In genomic region chr16:27109666-27110523, GRCh38 we compare ENCODE assay signal across 8 cellular contexts. TPM values are rescaled to one million over a fixed set of nuclear protein-coding genes. Genes with fewer than 3 reads are reported as not detected.
DNase-seq lines count a peak whose midpoint lies in the region; ATAC-seq and TF ChIP-seq lines count a peak whose summit lies in the region.

No MANE protein-coding gene starts in this region.

- H3K4me1 ChIP-seq in mammary epithelial cell (ENCODE audit: insufficient read depth, low read length), result no peaks in the 10 kb centered on the region

- H3K79me2 ChIP-seq in mammary epithelial cell (ENCODE audit: insufficient read depth, low read length), result no peaks in the 10 kb centered on the region

- DNase-seq in AG09319 (ENCODE audit: extremely low read depth, low read depth), result peak; percentile 29
- DNase-seq in NCI-H1436 (lab: John Stamatoyannopoulos, UW), result peak; percentile 70
- DNase-seq in WTC11 (ENCODE audit: low spot score), result peak; percentile 93
- DNase-seq in mammary epithelial cell, result peak; percentile 53
- peak; percentile 91 for DNase-seq in islet precursor cell
- DNase-seq in stimulated activated CD4-positive, alpha-beta T cell treated with anti-CD3 and anti-CD28 coated beads, Interleukin-15, amount 100 ng/mL, for 1 hour (ENCODE audit: low read depth in 1 of 2, low spot score in 1 of 2), result peak; percentile 60 to 79
- no peak for DNase-seq in NCI-H2107 (lab: John Stamatoyannopoulos, UW)

- H3K4me3 ChIP-seq in mammary epithelial cell (replicated peaks in 1 of 3; ENCODE audit: insufficient read depth in 1 of 3, low read depth in 2 of 3, low read length in 3 of 3), result peak overlapping the region; percentile 23 to 35 (median 34)

- BruUV-seq in mammary epithelial cell (replicated peaks; lab: Mats Ljungman, UMichigan), result no TSS peak

- intact Hi-C loops in mammary epithelial cell (cut with micrococcal nuclease), result loop anchor here (1.0 to 5.0 kb wide), 3 partner anchors 347 to 1834 kb away; no protein-coding TSS in a partner anchor

- H3K36me3 Mint-ChIP-seq in WTC11, result no peaks in the 10 kb centered on the region

- peaks cover 28% of the 10 kb centered on the region for H3K4me1 Mint-ChIP-seq in WTC11

- ATAC-seq in GM19468 (IDR thresholded peaks at IDR 0.05; ENCODE audit: extremely low read depth, unreplicated experiment) (peak; percentile 55), WTC11 (peak; percentile 83)

- H3K27me3 ChIP-seq in mammary epithelial cell (ENCODE audit: insufficient read depth, low read length), result no peaks in the 10 kb centered on the region

- in situ Hi-C loops in mammary epithelial cell (cut with MboI; ENCODE audit: low sequenced_read_pairs in 2 of 2), result loop anchor here (25.0 kb wide), 3 partner anchors 1273 to 1848 kb away; partner anchors contain the start of gene ZKSCAN2 (in 1 of the 2)

- H3K27ac Mint-ChIP-seq in WTC11, result no peak overlapping the region

- CTCF ChIA-PET in WTC11 (lab: Charles Lee), result interaction anchor here (0.6 to 1.9 kb wide), 173 partner anchors 8 to 1853 kb away, joined by 3 to 53 read pairs (median 4); partner anchors contain the start of genes C16orf82 and KDM8
- CTCF ChIA-PET in mammary epithelial cell (lab: Charles Lee; ENCODE audit: low non-redundant PET), result interaction anchor here (0.6 to 1.5 kb wide), 9 partner anchors 8 to 1877 kb away, joined by 4 to 46 read pairs (median 11); no protein-coding TSS in a partner anchor

- H3K27me3 Mint-ChIP-seq in WTC11 (ENCODE audit: low read depth), result peaks cover 7% of the 10 kb centered on the region; the same call in 1 of the 2 replicates

- no peaks in the 10 kb centered on the region for H4K20me1 ChIP-seq in mammary epithelial cell (ENCODE audit: insufficient read depth, low read length)

- no peak overlapping the region for H3K9ac ChIP-seq in mammary epithelial cell (ENCODE audit: insufficient read depth, low read length)

- H3K27ac ChIP-seq in mammary epithelial cell (ENCODE audit: insufficient read depth, low read depth, low read length), result no peak overlapping the region

- TF ChIP-seq CTCF in AG09319 (IDR thresholded peaks at IDR 0.05; ENCODE audit: low read depth, low read length) (peak; percentile 64), WTC11 (IDR thresholded peaks at IDR 0.05) (peak; percentile 99), mammary epithelial cell (conservative IDR thresholded peaks at IDR 0.05 in 1 of 2, IDR thresholded peaks at IDR 0.05 in 1 of 2; ENCODE audit: extremely low read depth in 1 of 2, insufficient read depth in 1 of 2, low read depth in 1 of 2, low read length in 2 of 2) (peak; percentile 46 to 76)

- no peaks in the 10 kb centered on the region for H3K9me3 ChIP-seq in mammary epithelial cell (replicated peaks; ENCODE audit: insufficient read depth, low read length)

- no peaks in the 10 kb centered on the region for H3K9me3 Mint-ChIP-seq in WTC11

- POLR2A ChIA-PET in WTC11 (lab: Charles Lee), result interaction anchor here (0.6 to 1.0 kb wide), 6 partner anchors 30 to 1207 kb away, joined by 3 to 11 read pairs (median 8); no protein-coding TSS in a partner anchor

- dilution Hi-C loops in mammary epithelial cell (cut with HindIII; ENCODE audit: low sequenced_read_pairs), result no loop called here

- WGBS in mammary epithelial cell (ENCODE audit: low coverage, missing lambda C conversion rate), result 33% methylated on average over 11 of the region's 61 CpGs

- peak overlapping the region; percentile 91 for H3K4me2 ChIP-seq in mammary epithelial cell (ENCODE audit: insufficient read depth, low read depth, low read length)

- H2AFZ ChIP-seq in mammary epithelial cell (ENCODE audit: low read depth, low read length), result peak overlapping the region; percentile 80

- H3K36me3 ChIP-seq in mammary epithelial cell (ENCODE audit: insufficient read depth, low read length), result no peaks in the 10 kb centered on the region

- peak overlapping the region; percentile 75 for H3K4me3 Mint-ChIP-seq in WTC11

TF ChIP-seq in WTC11, 78 proteins besides CTCF, POLR2A, EP300 and RAD21 (continues in another document):
- TF ChIP-seq SMAD4 (CRISPR knock-in tag; IDR thresholded peaks at IDR 0.05) (no peak), ZNF416 (CRISPR knock-in tag; IDR thresholded peaks at IDR 0.05) (no peak), FOXK1 (CRISPR knock-in tag; IDR thresholded peaks at IDR 0.05) (0 out of 2 replicates have a peak, but pooled peaks have one; percentile 17), GTF2I (CRISPR knock-in tag; conservative IDR thresholded peaks at IDR 0.05) (no peak), ZNF671 (CRISPR knock-in tag; IDR thresholded peaks at IDR 0.05) (no peak), SP1 (CRISPR knock-in tag; conservative IDR thresholded peaks at IDR 0.05) (no peak), ZNF263 (CRISPR knock-in tag; IDR thresholded peaks at IDR 0.05; ENCODE audit: low read depth) (no peak), MXD4 (CRISPR knock-in tag; IDR thresholded peaks at IDR 0.05; ENCODE audit: borderline replicate concordance) (no peak), ZNF281 (CRISPR knock-in tag; IDR thresholded peaks at IDR 0.05) (peak; percentile 30; the same call in 1 of the 2 replicates), USF2 (CRISPR knock-in tag; IDR thresholded peaks at IDR 0.05) (0 out of 2 replicates have a peak, but pooled peaks have one; percentile 13), TP53 (CRISPR knock-in tag; IDR thresholded peaks at IDR 0.05) (no peak), FOXP1 (CRISPR knock-in tag; IDR thresholded peaks at IDR 0.05; ENCODE audit: borderline replicate concordance) (no peak), IRF1 (CRISPR knock-in tag; IDR thresholded peaks at IDR 0.05) (no peak), EMX1 (CRISPR knock-in tag; IDR thresholded peaks at IDR 0.05) (no peak), MAX (CRISPR knock-in tag; IDR thresholded peaks at IDR 0.05) (no peak), NR1H2 (CRISPR knock-in tag; IDR thresholded peaks at IDR 0.05) (no peak), FOXJ3 (CRISPR knock-in tag; IDR thresholded peaks at IDR 0.05; ENCODE audit: borderline replicate concordance) (no peak), ZNF219 (CRISPR knock-in tag; IDR thresholded peaks at IDR 0.05; ENCODE audit: borderline replicate concordance) (no peak), ERG (CRISPR knock-in tag; IDR thresholded peaks at IDR 0.05) (no peak), ZBTB21 (CRISPR knock-in tag; IDR thresholded peaks at IDR 0.05; ENCODE audit: borderline replicate concordance) (no peak)

RNA-seq across cellular contexts. Expression of gene C16orf82, which starts 43.2 kb away (rescaled TPM):
- total RNA-seq in WTC11 (2021), result not detected in 3 replicates
- not detected for total RNA-seq in mammary epithelial cell
- polyA plus RNA-seq in mammary epithelial cell, result not detected
- polyA minus RNA-seq in mammary epithelial cell, result not detected
